ENCODE assay signal across 8 cellular contexts in genomic region chr6:132511836-132512230, GRCh38. TPM values are rescaled to one million over a fixed set of nuclear protein-coding genes. Genes with fewer than 3 reads are reported as not detected.
DNase-seq lines count a peak whose midpoint lies in the region; ATAC-seq lines count a peak whose summit lies in the region.

No MANE protein-coding gene starts in this region.

- peaks cover 10% of the 10 kb centered on the region for H3K27me3 Mint-ChIP-seq in activated CD8-positive, alpha-beta memory T cell treated with anti-CD3 and anti-CD28 coated beads, Interleukin-2, amount 10 ng/mL, durations not matched to agents 7 days and 5 days
- H3K27me3 Mint-ChIP-seq in activated CD8-positive, alpha-beta T cell treated with anti-CD3 and anti-CD28 coated beads, Interleukin-2, amount 10 ng/mL, durations not matched to agents 7 days and 5 days (ENCODE audit: low read depth): peaks cover 14% of the 10 kb centered on the region

- H3K36me3 Mint-ChIP-seq in activated CD8-positive, alpha-beta memory T cell treated with anti-CD3 and anti-CD28 coated beads, Interleukin-2, amount 10 ng/mL, durations not matched to agents 7 days and 5 days: peaks cover 15% of the 10 kb centered on the region
- H3K36me3 Mint-ChIP-seq in activated CD8-positive, alpha-beta T cell treated with anti-CD3 and anti-CD28 coated beads, Interleukin-2, amount 10 ng/mL, durations not matched to agents 7 days and 5 days (ENCODE audit: low read depth): peaks cover 3% of the 10 kb centered on the region

- no peak overlapping the region for H3K27ac Mint-ChIP-seq in activated CD8-positive, alpha-beta memory T cell treated with anti-CD3 and anti-CD28 coated beads, Interleukin-2, amount 10 ng/mL, durations not matched to agents 7 days and 5 days
- H3K27ac Mint-ChIP-seq in activated CD8-positive, alpha-beta T cell treated with anti-CD3 and anti-CD28 coated beads, Interleukin-2, amount 10 ng/mL, durations not matched to agents 7 days and 5 days: no peak overlapping the region

- POLR2A ChIA-PET in activated CD8-positive, alpha-beta T cell treated with anti-CD3 and anti-CD28 coated beads, Interleukin-2, amount 10 ng/mL, durations not matched to agents 7 days and 5 days (lab: Charles Lee): interaction anchor here (0.6 to 1.5 kb wide), 3 partner anchors 38 to 303 kb away, joined by 3 to 6 read pairs (median 3); partner anchors contain the start of gene RPS12

- ATAC-seq in activated CD8-positive, alpha-beta memory T cell treated with anti-CD3 and anti-CD28 coated beads, Interleukin-2, amount 10 ng/mL, durations not matched to agents 7 days and 5 days: no peak
- ATAC-seq in activated CD8-positive, alpha-beta T cell treated with anti-CD3 and anti-CD28 coated beads, Interleukin-2, amount 10 ng/mL, durations not matched to agents 7 days and 5 days: no peak

- H3K27me3 ChIP-seq in iPS-20b (ENCODE audit: insufficient read depth, low read length) (no peaks in the 10 kb centered on the region; the same call in 1 of the 2 replicates), thymus (ENCODE audit: control insufficient read depth, insufficient read depth) (no peaks in the 10 kb centered on the region)

- H3K9me3 ChIP-seq in iPS-20b (ENCODE audit: insufficient read depth, low read depth, low read length) (no peaks in the 10 kb centered on the region), thymus (ENCODE audit: control insufficient read depth) (no peaks in the 10 kb centered on the region)

- H3K36me3 ChIP-seq in iPS-20b (ENCODE audit: insufficient read depth, low read depth, low read length) (no peaks in the 10 kb centered on the region), thymus (ENCODE audit: control insufficient read depth, insufficient read depth) (no peaks in the 10 kb centered on the region)

- H3K27ac ChIP-seq in iPS-20b (ENCODE audit: low read length): no peak overlapping the region
- H3K27ac ChIP-seq in thymus (ENCODE audit: low read depth): no peak overlapping the region

- H3K4me1 ChIP-seq in iPS-20b (ENCODE audit: insufficient read depth, low read length): peaks cover 5% of the 10 kb centered on the region; the same call in 1 of the 2 replicates
- H3K4me1 ChIP-seq in thymus (ENCODE audit: control insufficient read depth, insufficient read depth, low read length): peaks cover 5% of the 10 kb centered on the region

- H3K4me3 ChIP-seq in iPS-20b (ENCODE audit: low read length) (peak overlapping the region; percentile 93), thymus (ENCODE audit: low read length) (peak overlapping the region; percentile 31)

- CTCF ChIA-PET in activated CD8-positive, alpha-beta memory T cell treated with anti-CD3 and anti-CD28 coated beads, Interleukin-2, amount 10 ng/mL, durations not matched to agents 7 days and 5 days (lab: Charles Lee): interaction anchor here (1.2 to 1.7 kb wide), 4 partner anchors 16 to 287 kb away, joined by 4 to 13 read pairs (median 13); no protein-coding TSS in a partner anchor
- CTCF ChIA-PET in activated CD8-positive, alpha-beta T cell treated with anti-CD3 and anti-CD28 coated beads, Interleukin-2, amount 10 ng/mL, durations not matched to agents 7 days and 5 days (lab: Charles Lee): interaction anchor here (1.7 kb wide), 2 partner anchors 16 to 28 kb away, joined by 10 to 13 read pairs; no protein-coding TSS in a partner anchor

- H3K9ac ChIP-seq in iPS-20b (ENCODE audit: low read depth, low read length): no peak overlapping the region

- H3K4me3 Mint-ChIP-seq in activated CD8-positive, alpha-beta memory T cell treated with anti-CD3 and anti-CD28 coated beads, Interleukin-2, amount 10 ng/mL, durations not matched to agents 7 days and 5 days: peak overlapping the region; percentile 92
- peak overlapping the region; percentile 94 for H3K4me3 Mint-ChIP-seq in activated CD8-positive, alpha-beta T cell treated with anti-CD3 and anti-CD28 coated beads, Interleukin-2, amount 10 ng/mL, durations not matched to agents 7 days and 5 days

- no peak for DNase-seq in activated CD8-positive, alpha-beta memory T cell treated with anti-CD3 and anti-CD28 coated beads, Interleukin-2, amount 10 ng/mL, durations not matched to agents 7 days and 5 days
- no peak for DNase-seq in activated CD8-positive, alpha-beta memory T cell treated with anti-CD3 and anti-CD28 coated beads, Interleukin-2, amount 50 U/mL, for 4 hours
- no peak for DNase-seq in activated CD8-positive, alpha-beta T cell treated with anti-CD3 and anti-CD28 coated beads, Interleukin-2, amount 10 ng/mL, durations not matched to agents 7 days and 5 days
- DNase-seq in activated gamma-delta T cell (lab: John Stamatoyannopoulos, UW) (no peak), NCI-H2029 (lab: John Stamatoyannopoulos, UW) (no peak)
- DNase-seq in effector CD4-positive, alpha-beta T cell: no peak

- peaks cover 26% of the 10 kb centered on the region for H3K4me1 Mint-ChIP-seq in activated CD8-positive, alpha-beta memory T cell treated with anti-CD3 and anti-CD28 coated beads, Interleukin-2, amount 10 ng/mL, durations not matched to agents 7 days and 5 days
- H3K4me1 Mint-ChIP-seq in activated CD8-positive, alpha-beta T cell treated with anti-CD3 and anti-CD28 coated beads, Interleukin-2, amount 10 ng/mL, durations not matched to agents 7 days and 5 days (ENCODE audit: low read depth): peaks cover 25% of the 10 kb centered on the region

- WGBS in thymus: 24% methylated on average over 2 of the region's 2 CpGs

- H3K9me3 Mint-ChIP-seq in activated CD8-positive, alpha-beta memory T cell treated with anti-CD3 and anti-CD28 coated beads, Interleukin-2, amount 10 ng/mL, durations not matched to agents 7 days and 5 days (ENCODE audit: low read depth): no peaks in the 10 kb centered on the region
- H3K9me3 Mint-ChIP-seq in activated CD8-positive, alpha-beta T cell treated with anti-CD3 and anti-CD28 coated beads, Interleukin-2, amount 10 ng/mL, durations not matched to agents 7 days and 5 days (ENCODE audit: insufficient read depth): no peaks in the 10 kb centered on the region

RNA-seq across cellular contexts. Expression of gene STX7, which starts 1.1 kb away (rescaled TPM):
- total RNA-seq in activated CD8-positive, alpha-beta memory T cell treated with anti-CD3 and anti-CD28 coated beads, Interleukin-2, amount 10 ng/mL, durations not matched to agents 7 days and 5 days: 10 to 100 TPM; 17.2 to 19.5 TPM
- total RNA-seq in activated CD8-positive, alpha-beta T cell treated with anti-CD3 and anti-CD28 coated beads, Interleukin-2, amount 10 ng/mL, durations not matched to agents 7 days and 5 days: 10 to 100 TPM; 16.0 to 16.4 TPM
- 13.3 TPM for polyA plus RNA-seq in thymus

RNA-seq across cellular contexts. Expression of gene TAAR9, which starts 26.2 kb away (rescaled TPM):
- not detected for total RNA-seq in activated CD8-positive, alpha-beta memory T cell treated with anti-CD3 and anti-CD28 coated beads, Interleukin-2, amount 10 ng/mL, durations not matched to agents 7 days and 5 days
- total RNA-seq in activated CD8-positive, alpha-beta T cell treated with anti-CD3 and anti-CD28 coated beads, Interleukin-2, amount 10 ng/mL, durations not matched to agents 7 days and 5 days: not detected
- not detected for polyA plus RNA-seq in thymus

RNA-seq across cellular contexts. Expression of gene TAAR8, which starts 40.6 kb away (rescaled TPM):
- not detected for total RNA-seq in activated CD8-positive, alpha-beta memory T cell treated with anti-CD3 and anti-CD28 coated beads, Interleukin-2, amount 10 ng/mL, durations not matched to agents 7 days and 5 days
- not detected for total RNA-seq in activated CD8-positive, alpha-beta T cell treated with anti-CD3 and anti-CD28 coated beads, Interleukin-2, amount 10 ng/mL, durations not matched to agents 7 days and 5 days
- not detected for polyA plus RNA-seq in thymus

RNA-seq across cellular contexts. Expression of gene TAAR6, which starts 58.3 kb away (rescaled TPM):
- total RNA-seq in activated CD8-positive, alpha-beta memory T cell treated with anti-CD3 and anti-CD28 coated beads, Interleukin-2, amount 10 ng/mL, durations not matched to agents 7 days and 5 days: not detected
- total RNA-seq in activated CD8-positive, alpha-beta T cell treated with anti-CD3 and anti-CD28 coated beads, Interleukin-2, amount 10 ng/mL, durations not matched to agents 7 days and 5 days: not detected
- polyA plus RNA-seq in thymus: not detected
